In the genomic region with DNA sequence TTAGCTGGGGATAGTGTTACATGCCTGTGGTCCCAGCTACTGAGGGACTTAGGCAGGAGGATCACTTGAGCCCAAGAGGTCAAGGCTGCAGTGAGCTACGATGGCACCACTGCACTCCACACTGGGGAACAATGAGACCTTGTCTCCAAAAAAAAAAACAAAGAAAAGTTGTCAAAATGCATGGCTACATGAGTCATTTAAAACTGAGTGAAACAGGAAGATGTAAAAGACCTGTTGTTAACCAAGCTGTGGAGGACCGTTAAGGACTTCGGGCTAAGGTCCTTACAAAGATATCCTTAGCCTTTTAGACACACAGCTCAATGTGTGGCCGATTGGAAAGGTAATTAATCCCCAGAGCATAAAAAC, we compare ENCODE assay signal across 1 cellular context.
TF ChIP-seq lines count a peak whose summit lies in the region.

No MANE protein-coding gene starts in this region.

TF ChIP-seq in HepG2, 621 proteins besides CTCF, POLR2A, EP300 and RAD21 (continued from another document and continues in another):
- TF ChIP-seq, protein P1, sequence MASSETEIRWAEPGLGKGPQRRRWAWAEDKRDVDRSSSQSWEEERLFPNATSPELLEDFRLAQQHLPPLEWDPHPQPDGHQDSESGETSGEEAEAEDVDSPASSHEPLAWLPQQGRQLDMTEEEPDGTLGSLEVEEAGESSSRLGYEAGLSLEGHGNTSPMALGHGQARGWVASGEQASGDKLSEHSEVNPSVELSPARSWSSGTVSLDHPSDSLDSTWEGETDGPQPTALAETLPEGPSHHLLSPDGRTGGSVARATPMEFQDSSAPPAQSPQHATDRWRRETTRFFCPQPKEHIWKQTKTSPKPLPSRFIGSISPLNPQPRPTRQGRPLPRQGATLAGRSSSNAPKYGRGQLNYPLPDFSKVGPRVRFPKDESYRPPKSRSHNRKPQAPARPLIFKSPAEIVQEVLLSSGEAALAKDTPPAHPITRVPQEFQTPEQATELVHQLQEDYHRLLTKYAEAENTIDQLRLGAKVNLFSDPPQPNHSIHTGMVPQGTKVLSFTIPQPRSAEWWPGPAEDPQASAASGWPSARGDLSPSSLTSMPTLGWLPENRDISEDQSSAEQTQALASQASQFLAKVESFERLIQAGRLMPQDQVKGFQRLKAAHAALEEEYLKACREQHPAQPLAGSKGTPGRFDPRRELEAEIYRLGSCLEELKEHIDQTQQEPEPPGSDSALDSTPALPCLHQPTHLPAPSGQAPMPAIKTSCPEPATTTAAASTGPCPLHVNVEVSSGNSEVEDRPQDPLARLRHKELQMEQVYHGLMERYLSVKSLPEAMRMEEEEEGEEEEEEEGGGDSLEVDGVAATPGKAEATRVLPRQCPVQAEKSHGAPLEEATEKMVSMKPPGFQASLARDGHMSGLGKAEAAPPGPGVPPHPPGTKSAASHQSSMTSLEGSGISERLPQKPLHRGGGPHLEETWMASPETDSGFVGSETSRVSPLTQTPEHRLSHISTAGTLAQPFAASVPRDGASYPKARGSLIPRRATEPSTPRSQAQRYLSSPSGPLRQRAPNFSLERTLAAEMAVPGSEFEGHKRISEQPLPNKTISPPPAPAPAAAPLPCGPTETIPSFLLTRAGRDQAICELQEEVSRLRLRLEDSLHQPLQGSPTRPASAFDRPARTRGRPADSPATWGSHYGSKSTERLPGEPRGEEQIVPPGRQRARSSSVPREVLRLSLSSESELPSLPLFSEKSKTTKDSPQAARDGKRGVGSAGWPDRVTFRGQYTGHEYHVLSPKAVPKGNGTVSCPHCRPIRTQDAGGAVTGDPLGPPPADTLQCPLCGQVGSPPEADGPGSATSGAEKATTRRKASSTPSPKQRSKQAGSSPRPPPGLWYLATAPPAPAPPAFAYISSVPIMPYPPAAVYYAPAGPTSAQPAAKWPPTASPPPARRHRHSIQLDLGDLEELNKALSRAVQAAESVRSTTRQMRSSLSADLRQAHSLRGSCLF (CRISPR knock-in tag; IDR thresholded peaks at IDR 0.05; ENCODE audit: borderline replicate concordance): no peak
- TF ChIP-seq ZNF441 (CRISPR knock-in tag; IDR thresholded peaks at IDR 0.05; ENCODE audit: borderline replicate concordance) (no peak; the same call in 1 of the 2 replicates), AGO1 (IDR thresholded peaks at IDR 0.05; ENCODE audit: low read depth, low read length, poor library complexity, severe bottlenecking) (no peak), SOX6 (IDR thresholded peaks at IDR 0.05) (no peak), SOX6 (CRISPR knock-in tag; IDR thresholded peaks at IDR 0.05) (peak; percentile 99), MIER3 (CRISPR knock-in tag; IDR thresholded peaks at IDR 0.05; ENCODE audit: borderline replicate concordance) (peak; percentile 66; the same call in 1 of the 2 replicates), SALL2 (CRISPR knock-in tag; IDR thresholded peaks at IDR 0.05) (no peak), ZNF101 (CRISPR knock-in tag; IDR thresholded peaks at IDR 0.05; ENCODE audit: borderline replicate concordance, low read depth) (no peak), ATF1 (CRISPR knock-in tag; IDR thresholded peaks at IDR 0.05) (peak; percentile 42; the same call in 1 of the 2 replicates), ZNF383 (CRISPR knock-in tag; IDR thresholded peaks at IDR 0.05; ENCODE audit: borderline replicate concordance) (no peak), PCBP2 (optimal IDR thresholded peaks at IDR 0.05; ENCODE audit: low read depth, low read length, poor library complexity, severe bottlenecking) (no peak), SMAD3 (CRISPR knock-in tag; IDR thresholded peaks at IDR 0.05) (no peak; the same call in 1 of the 2 replicates), ZFP41 (CRISPR knock-in tag; IDR thresholded peaks at IDR 0.05; ENCODE audit: borderline replicate concordance) (no peak), RORA (CRISPR knock-in tag; IDR thresholded peaks at IDR 0.05) (no peak), ZNF10 (CRISPR knock-in tag; IDR thresholded peaks at IDR 0.05; ENCODE audit: borderline replicate concordance, low read depth) (no peak), KDM4B (CRISPR knock-in tag; IDR thresholded peaks at IDR 0.05) (no peak; the same call in 1 of the 2 replicates), IKZF1 (IDR thresholded peaks at IDR 0.05) (no peak), TCF7 (IDR thresholded peaks at IDR 0.05; ENCODE audit: low read depth) (no peak), ZNF337 (CRISPR knock-in tag; IDR thresholded peaks at IDR 0.05; ENCODE audit: borderline replicate concordance, low read depth) (no peak), ZNF780A (CRISPR knock-in tag; IDR thresholded peaks at IDR 0.05) (no peak), HMGA1 (CRISPR knock-in tag; conservative IDR thresholded peaks at IDR 0.05) (no peak), ZNF563 (CRISPR knock-in tag; IDR thresholded peaks at IDR 0.05) (no peak), SNRNP70 (IDR thresholded peaks at IDR 0.05; ENCODE audit: low read depth, low read length) (no peak), MAZ (IDR thresholded peaks at IDR 0.05; ENCODE audit: borderline replicate concordance, low read depth, low read length) (no peak), MAZ (CRISPR knock-in tag; IDR thresholded peaks at IDR 0.05; ENCODE audit: low read depth) (no peak)
- TF ChIP-seq, protein P2, sequence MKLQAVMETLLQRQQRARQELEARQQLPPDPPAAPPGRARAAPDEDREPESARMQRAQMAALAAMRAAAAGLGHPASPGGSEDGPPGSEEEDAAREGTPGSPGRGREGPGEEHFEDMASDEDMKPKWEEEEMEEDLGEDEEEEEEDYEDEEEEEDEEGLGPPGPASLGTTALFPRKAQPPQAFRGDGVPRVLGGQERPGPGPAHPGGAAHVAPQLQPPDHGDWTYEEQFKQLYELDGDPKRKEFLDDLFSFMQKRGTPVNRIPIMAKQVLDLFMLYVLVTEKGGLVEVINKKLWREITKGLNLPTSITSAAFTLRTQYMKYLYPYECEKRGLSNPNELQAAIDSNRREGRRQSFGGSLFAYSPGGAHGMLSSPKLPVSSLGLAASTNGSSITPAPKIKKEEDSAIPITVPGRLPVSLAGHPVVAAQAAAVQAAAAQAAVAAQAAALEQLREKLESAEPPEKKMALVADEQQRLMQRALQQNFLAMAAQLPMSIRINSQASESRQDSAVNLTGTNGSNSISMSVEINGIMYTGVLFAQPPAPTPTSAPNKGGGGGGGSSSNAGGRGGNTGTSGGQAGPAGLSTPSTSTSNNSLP (IDR thresholded peaks at IDR 0.05; ENCODE audit: low read depth, low read length): peak; percentile 11; the same call in 1 of the 2 replicates
- TF ChIP-seq, protein P3, sequence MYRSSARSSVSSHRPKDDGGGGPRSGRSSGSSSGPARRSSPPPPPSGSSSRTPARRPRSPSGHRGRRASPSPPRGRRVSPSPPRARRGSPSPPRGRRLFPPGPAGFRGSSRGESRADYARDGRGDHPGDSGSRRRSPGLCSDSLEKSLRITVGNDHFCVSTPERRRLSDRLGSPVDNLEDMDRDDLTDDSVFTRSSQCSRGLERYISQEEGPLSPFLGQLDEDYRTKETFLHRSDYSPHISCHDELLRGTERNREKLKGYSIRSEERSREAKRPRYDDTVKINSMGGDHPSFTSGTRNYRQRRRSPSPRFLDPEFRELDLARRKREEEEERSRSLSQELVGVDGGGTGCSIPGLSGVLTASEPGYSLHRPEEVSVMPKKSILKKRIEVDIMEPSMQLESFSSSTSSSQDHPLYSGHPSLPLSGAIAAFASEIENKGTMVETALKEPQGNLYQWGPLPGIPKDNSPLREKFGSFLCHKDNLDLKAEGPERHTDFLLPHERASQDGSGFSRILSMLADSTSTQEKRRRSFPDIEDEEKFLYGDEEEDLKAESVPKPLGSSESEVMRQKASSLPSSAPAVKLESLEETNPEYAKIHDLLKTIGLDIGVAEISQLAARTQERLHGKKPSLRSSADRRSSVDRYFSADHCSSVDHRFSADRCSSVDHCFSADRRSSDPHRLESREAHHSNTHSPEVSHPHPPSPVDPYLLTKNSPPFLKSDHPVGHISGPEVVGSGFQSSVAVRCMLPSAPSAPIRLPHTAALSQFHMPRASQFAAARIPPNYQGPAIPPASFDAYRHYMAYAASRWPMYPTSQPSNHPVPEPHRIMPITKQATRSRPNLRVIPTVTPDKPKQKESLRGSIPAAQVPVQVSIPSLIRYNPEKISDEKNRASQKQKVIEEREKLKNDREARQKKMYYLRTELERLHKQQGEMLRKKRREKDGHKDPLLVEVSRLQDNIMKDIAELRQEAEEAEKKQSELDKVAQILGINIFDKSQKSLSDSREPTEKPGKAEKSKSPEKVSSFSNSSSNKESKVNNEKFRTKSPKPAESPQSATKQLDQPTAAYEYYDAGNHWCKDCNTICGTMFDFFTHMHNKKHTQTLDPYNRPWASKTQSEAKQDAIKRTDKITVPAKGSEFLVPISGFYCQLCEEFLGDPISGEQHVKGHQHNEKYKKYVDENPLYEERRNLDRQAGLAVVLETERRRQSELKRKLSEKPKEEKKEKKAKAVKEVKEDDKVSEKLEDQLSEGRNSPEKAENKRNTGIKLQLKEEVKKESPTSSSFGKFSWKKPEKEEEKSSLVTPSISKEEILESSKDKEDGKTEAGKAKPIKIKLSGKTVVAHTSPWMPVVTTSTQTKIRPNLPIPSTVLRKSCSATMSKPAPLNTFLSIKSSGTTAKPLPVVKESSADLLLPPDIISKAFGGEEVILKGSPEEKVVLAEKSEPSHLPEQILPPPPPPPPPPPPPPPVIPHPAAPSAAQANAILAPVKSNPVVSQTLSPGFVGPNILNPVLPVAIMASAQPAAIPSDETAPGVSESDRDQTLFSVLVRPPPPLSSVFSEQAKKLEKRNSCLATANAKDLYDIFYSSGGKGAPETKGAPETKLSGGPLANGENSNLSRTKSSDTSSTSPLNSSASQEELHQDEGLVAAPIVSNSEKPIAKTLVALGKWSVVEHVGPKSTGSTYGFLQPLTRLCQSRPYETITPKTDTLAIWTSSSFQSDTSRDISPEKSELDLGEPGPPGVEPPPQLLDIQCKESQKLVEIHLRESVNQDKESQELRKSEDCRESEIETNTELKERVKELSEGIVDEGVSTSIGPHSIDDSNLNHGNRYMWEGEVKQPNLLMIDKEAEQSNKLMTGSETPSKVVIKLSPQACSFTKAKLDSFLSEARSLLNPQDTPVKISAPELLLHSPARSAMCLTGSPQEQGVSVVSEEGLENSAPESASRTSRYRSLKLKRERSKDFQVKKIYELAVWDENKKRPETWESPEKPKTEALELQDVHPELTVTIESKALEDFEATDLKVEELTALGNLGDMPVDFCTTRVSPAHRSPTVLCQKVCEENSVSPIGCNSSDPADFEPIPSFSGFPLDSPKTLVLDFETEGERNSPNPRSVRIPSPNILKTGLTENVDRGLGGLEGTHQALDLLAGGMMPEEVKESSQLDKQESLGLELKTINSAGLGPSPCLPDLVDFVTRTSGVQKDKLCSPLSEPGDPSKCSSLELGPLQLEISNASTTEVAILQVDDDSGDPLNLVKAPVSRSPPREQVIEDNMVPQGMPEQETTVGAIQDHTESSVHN (CRISPR knock-in tag; IDR thresholded peaks at IDR 0.05): no peak
- TF ChIP-seq, protein P4, sequence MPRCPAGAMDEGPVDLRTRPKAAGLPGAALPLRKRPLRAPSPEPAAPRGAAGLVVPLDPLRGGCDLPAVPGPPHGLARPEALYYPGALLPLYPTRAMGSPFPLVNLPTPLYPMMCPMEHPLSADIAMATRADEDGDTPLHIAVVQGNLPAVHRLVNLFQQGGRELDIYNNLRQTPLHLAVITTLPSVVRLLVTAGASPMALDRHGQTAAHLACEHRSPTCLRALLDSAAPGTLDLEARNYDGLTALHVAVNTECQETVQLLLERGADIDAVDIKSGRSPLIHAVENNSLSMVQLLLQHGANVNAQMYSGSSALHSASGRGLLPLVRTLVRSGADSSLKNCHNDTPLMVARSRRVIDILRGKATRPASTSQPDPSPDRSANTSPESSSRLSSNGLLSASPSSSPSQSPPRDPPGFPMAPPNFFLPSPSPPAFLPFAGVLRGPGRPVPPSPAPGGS (CRISPR knock-in tag; IDR thresholded peaks at IDR 0.05): no peak
- TF ChIP-seq, protein P5, sequence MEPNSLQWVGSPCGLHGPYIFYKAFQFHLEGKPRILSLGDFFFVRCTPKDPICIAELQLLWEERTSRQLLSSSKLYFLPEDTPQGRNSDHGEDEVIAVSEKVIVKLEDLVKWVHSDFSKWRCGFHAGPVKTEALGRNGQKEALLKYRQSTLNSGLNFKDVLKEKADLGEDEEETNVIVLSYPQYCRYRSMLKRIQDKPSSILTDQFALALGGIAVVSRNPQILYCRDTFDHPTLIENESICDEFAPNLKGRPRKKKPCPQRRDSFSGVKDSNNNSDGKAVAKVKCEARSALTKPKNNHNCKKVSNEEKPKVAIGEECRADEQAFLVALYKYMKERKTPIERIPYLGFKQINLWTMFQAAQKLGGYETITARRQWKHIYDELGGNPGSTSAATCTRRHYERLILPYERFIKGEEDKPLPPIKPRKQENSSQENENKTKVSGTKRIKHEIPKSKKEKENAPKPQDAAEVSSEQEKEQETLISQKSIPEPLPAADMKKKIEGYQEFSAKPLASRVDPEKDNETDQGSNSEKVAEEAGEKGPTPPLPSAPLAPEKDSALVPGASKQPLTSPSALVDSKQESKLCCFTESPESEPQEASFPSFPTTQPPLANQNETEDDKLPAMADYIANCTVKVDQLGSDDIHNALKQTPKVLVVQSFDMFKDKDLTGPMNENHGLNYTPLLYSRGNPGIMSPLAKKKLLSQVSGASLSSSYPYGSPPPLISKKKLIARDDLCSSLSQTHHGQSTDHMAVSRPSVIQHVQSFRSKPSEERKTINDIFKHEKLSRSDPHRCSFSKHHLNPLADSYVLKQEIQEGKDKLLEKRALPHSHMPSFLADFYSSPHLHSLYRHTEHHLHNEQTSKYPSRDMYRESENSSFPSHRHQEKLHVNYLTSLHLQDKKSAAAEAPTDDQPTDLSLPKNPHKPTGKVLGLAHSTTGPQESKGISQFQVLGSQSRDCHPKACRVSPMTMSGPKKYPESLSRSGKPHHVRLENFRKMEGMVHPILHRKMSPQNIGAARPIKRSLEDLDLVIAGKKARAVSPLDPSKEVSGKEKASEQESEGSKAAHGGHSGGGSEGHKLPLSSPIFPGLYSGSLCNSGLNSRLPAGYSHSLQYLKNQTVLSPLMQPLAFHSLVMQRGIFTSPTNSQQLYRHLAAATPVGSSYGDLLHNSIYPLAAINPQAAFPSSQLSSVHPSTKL (CRISPR knock-in tag; IDR thresholded peaks at IDR 0.05): peak; percentile 95
- TF ChIP-seq, protein P6, sequence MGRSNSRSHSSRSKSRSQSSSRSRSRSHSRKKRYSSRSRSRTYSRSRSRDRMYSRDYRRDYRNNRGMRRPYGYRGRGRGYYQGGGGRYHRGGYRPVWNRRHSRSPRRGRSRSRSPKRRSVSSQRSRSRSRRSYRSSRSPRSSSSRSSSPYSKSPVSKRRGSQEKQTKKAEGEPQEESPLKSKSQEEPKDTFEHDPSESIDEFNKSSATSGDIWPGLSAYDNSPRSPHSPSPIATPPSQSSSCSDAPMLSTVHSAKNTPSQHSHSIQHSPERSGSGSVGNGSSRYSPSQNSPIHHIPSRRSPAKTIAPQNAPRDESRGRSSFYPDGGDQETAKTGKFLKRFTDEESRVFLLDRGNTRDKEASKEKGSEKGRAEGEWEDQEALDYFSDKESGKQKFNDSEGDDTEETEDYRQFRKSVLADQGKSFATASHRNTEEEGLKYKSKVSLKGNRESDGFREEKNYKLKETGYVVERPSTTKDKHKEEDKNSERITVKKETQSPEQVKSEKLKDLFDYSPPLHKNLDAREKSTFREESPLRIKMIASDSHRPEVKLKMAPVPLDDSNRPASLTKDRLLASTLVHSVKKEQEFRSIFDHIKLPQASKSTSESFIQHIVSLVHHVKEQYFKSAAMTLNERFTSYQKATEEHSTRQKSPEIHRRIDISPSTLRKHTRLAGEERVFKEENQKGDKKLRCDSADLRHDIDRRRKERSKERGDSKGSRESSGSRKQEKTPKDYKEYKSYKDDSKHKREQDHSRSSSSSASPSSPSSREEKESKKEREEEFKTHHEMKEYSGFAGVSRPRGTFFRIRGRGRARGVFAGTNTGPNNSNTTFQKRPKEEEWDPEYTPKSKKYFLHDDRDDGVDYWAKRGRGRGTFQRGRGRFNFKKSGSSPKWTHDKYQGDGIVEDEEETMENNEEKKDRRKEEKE (IDR thresholded peaks at IDR 0.05): no peak
